Comparison of ENCODE assay signal across 16 cellular contexts in the genomic region with DNA sequence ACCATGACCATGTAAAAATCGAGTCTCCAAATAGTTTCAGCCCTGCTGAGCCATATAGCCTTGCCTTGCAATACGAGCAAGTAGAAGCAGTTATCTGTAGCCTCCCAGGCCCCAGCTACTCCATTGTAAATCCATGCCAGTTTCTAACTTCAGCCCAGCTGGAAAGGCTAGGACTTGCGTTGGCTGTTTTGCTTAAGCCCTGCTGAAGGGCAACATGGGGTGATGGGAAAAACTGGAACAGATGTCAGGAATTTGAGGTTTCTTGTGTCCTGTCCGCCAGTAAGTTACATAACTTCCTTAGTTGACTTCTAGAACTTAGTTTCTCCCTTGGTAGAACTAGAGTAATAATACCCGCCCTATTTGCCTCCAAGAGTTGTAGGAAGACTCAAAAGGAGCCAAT.
"Had no signal": no experiment of that assay in that cellular context is flagged by ENCODE, and none has a peak within 500 bp of the region (broad histone marks: within the 10 kb centered on the region; RNA-seq: fewer than 3 reads in every experiment).

No MANE protein-coding gene starts in this region.

- H3K27ac ChIP-seq: left ventricle myocardium inferior, upper lobe of right lung, WERI-Rb-1 had no signal

- H3K36me3 ChIP-seq: left ventricle myocardium inferior, upper lobe of right lung, WERI-Rb-1 had no signal

- H3K4me1 Mint-ChIP-seq: activated naive CD8-positive, alpha-beta T cell treated with anti-CD3 and anti-CD28 coated beads, Interleukin-2, amount 50 U/mL, for 24 hours; memory B cell; stimulated activated effector memory CD8-positive, alpha-beta T cell treated with anti-CD3 and anti-CD28 coated beads, Interleukin-12 subunit alpha, Interleukin-12 subunit beta, amount 100 ng/mL, for 72 hours had no signal

- DNase-seq: activated CD4-positive, alpha-beta T cell treated with anti-CD3 and anti-CD28 coated beads for 4 hours; activated CD8-positive, alpha-beta memory T cell treated with anti-CD3 and anti-CD28 coated beads, Interleukin-2, amount 50 U/mL, for 48 hours; activated CD8-positive, alpha-beta T cell treated with anti-CD3 and anti-CD28 coated beads, Interleukin-2, amount 10 ng/mL, durations not matched to agents 7 days and 5 days; activated naive CD4-positive, alpha-beta T cell treated with Interleukin-2 at 50 U/mL for 16 hours; activated naive CD8-positive, alpha-beta T cell treated with anti-CD3 and anti-CD28 coated beads, Interleukin-2, amount 50 U/mL, for 24 hours; cortex of kidney; effector memory CD4-positive, alpha-beta T cell; left ventricle myocardium inferior; small intestine; T-helper 1 cell; upper lobe of right lung; WERI-Rb-1 had no signal

- H3K27ac Mint-ChIP-seq: activated CD8-positive, alpha-beta T cell treated with anti-CD3 and anti-CD28 coated beads, Interleukin-2, amount 10 ng/mL, durations not matched to agents 7 days and 5 days; activated naive CD8-positive, alpha-beta T cell treated with anti-CD3 and anti-CD28 coated beads, Interleukin-2, amount 50 U/mL, for 24 hours; activated T-helper 1 cell treated with anti-CD3 and anti-CD28 coated beads, Interleukin-12 subunit alpha, Interleukin-12 subunit beta, Interleukin-2, Interleukin-4 antibody, amounts not matched to agents 30 ng/mL and 10 ng/mL and 1 ng/mL, durations not matched to agents 14 hours and 24 hours and 36 hours; memory B cell; stimulated activated effector memory CD8-positive, alpha-beta T cell treated with anti-CD3 and anti-CD28 coated beads, Interleukin-12 subunit alpha, Interleukin-12 subunit beta, amount 100 ng/mL, for 72 hours had no signal

- FAIRE-seq: small intestine had no signal

- ATAC-seq: activated CD8-positive, alpha-beta T cell treated with anti-CD3 and anti-CD28 coated beads, Interleukin-2, amount 10 ng/mL, durations not matched to agents 7 days and 5 days; activated naive CD8-positive, alpha-beta T cell treated with anti-CD3 and anti-CD28 coated beads, Interleukin-2, amount 50 U/mL, for 24 hours; stimulated activated effector memory CD8-positive, alpha-beta T cell treated with anti-CD3 and anti-CD28 coated beads, Interleukin-12 subunit alpha, Interleukin-12 subunit beta, amount 100 ng/mL, for 72 hours; upper lobe of right lung had no signal

- H3K36me3 Mint-ChIP-seq: memory B cell; stimulated activated effector memory CD8-positive, alpha-beta T cell treated with anti-CD3 and anti-CD28 coated beads, Interleukin-12 subunit alpha, Interleukin-12 subunit beta, amount 100 ng/mL, for 72 hours had no signal

- H3K4me3 ChIP-seq: left ventricle myocardium inferior, upper lobe of right lung had no signal

- H3K9me3 Mint-ChIP-seq: activated naive CD8-positive, alpha-beta T cell treated with anti-CD3 and anti-CD28 coated beads, Interleukin-2, amount 50 U/mL, for 24 hours; activated T-helper 1 cell treated with anti-CD3 and anti-CD28 coated beads, Interleukin-12 subunit alpha, Interleukin-12 subunit beta, Interleukin-2, Interleukin-4 antibody, amounts not matched to agents 30 ng/mL and 10 ng/mL and 1 ng/mL, durations not matched to agents 14 hours and 24 hours and 36 hours; memory B cell; nephron; stimulated activated effector memory CD8-positive, alpha-beta T cell treated with anti-CD3 and anti-CD28 coated beads, Interleukin-12 subunit alpha, Interleukin-12 subunit beta, amount 100 ng/mL, for 72 hours had no signal

- H3K27me3 ChIP-seq: upper lobe of right lung had no signal

- H3K4me3 Mint-ChIP-seq: activated CD8-positive, alpha-beta T cell treated with anti-CD3 and anti-CD28 coated beads, Interleukin-2, amount 10 ng/mL, durations not matched to agents 7 days and 5 days; activated naive CD8-positive, alpha-beta T cell treated with anti-CD3 and anti-CD28 coated beads, Interleukin-2, amount 50 U/mL, for 24 hours; memory B cell; stimulated activated effector memory CD8-positive, alpha-beta T cell treated with anti-CD3 and anti-CD28 coated beads, Interleukin-12 subunit alpha, Interleukin-12 subunit beta, amount 100 ng/mL, for 72 hours had no signal

- H3K9me3 ChIP-seq: left ventricle myocardium inferior, upper lobe of right lung had no signal

- H3K27me3 Mint-ChIP-seq: activated naive CD8-positive, alpha-beta T cell treated with anti-CD3 and anti-CD28 coated beads, Interleukin-2, amount 50 U/mL, for 24 hours had no signal
